13 cellular contexts compared by ENCODE assay signal in genomic region chr2:72090781-72091482, GRCh38. TPM values are rescaled to one million over a fixed set of nuclear protein-coding genes. Genes with fewer than 3 reads are reported as not detected.
"Had no signal": no experiment of that assay in that cellular context is flagged by ENCODE, and none has a peak within 500 bp of the region (broad histone marks: within the 10 kb centered on the region; RNA-seq: fewer than 3 reads in every experiment).

No MANE protein-coding gene starts in this region.

- H3K4me3 ChIP-seq: hepatocyte, thoracic aorta, transverse colon had no signal

- H3K9me3 ChIP-seq: neutrophil, thoracic aorta, transverse colon had no signal

- H3K4me2 ChIP-seq: hepatocyte had no signal

- H3K27ac ChIP-seq: hepatocyte, neutrophil, thoracic aorta, transverse colon had no signal

- DNase-seq: effector memory CD8-positive, alpha-beta T cell; foreskin melanocyte; kidney glomerular epithelial cell; mammary epithelial cell; naive thymus-derived CD8-positive, alpha-beta T cell; stimulated activated CD4-positive, alpha-beta T cell treated with anti-CD3 and anti-CD28 coated beads, Interleukin-15, amount 100 ng/mL, for 24 hours; stimulated activated CD4-positive, alpha-beta T cell treated with anti-CD3 and anti-CD28 coated beads, Interleukin-1b, Interleukin-23, amount 100 ng/mL, for 48 hours; stimulated activated CD4-positive, alpha-beta T cell treated with anti-CD3 and anti-CD28 coated beads, Interleukin-4, amount 100 ng/mL, for 24 hours; transverse colon had no signal

- H3K36me3 ChIP-seq: neutrophil, thoracic aorta, transverse colon had no signal

- H2AFZ ChIP-seq: hepatocyte had no signal

- H3K27me3 ChIP-seq: hepatocyte, neutrophil, transverse colon had no signal

- ATAC-seq: effector memory CD8-positive, alpha-beta T cell; naive thymus-derived CD8-positive, alpha-beta T cell; stimulated activated memory B cell treated with anti-CD40 and anti-IgM and Interleukin-4, amounts not matched to agents 10 μg/mL and 1 μg/mL and 100 μg/mL, for 72 hours had no signal

- H3K79me2 ChIP-seq: hepatocyte had no signal

RNA-seq across cellular contexts. Expression of gene CYP26B1, which starts 56.7 kb away (rescaled TPM):
- total RNA-seq: naive thymus-derived CD8-positive, alpha-beta T cell had no signal
- polyA plus RNA-seq: naive thymus-derived CD8-positive, alpha-beta T cell had no signal
